ENCODE assay signal across 22 cellular contexts in the genomic region with DNA sequence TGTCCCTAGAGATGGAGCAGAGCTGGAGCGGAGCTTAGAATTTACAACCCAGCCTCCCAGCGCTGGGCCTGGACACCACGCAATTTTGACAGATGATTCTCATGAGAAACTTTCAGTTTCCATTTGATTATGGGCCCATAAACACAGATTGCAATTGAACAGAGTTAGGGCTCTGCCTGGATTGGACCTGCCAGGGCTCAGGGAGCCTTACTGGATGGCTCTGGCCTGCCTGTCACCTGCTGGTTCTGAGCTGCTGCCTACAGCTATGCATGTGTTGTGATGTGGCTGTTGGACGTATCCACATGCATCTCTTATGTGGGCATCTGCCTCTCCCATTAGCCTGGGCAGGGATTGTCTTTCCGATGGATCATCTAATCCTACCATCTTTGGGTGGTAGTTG.
DNase-seq lines count a peak whose midpoint lies in the region; ATAC-seq and TF ChIP-seq lines count a peak whose summit lies in the region.
"Had no signal": no experiment of that assay in that cellular context is flagged by ENCODE, and none has a peak within 500 bp of the region (broad histone marks: within the 10 kb centered on the region; RNA-seq: fewer than 3 reads in every experiment).

No MANE protein-coding gene starts in this region.

- POLR2A ChIA-PET in CD4-positive, alpha-beta T cell (lab: Charles Lee), result no interaction called here

- no peak overlapping the region for H2AFZ ChIP-seq in MM.1S (ENCODE audit: low read length)
- H2AFZ ChIP-seq: GM23338 had no signal

- no peak for DNase-seq in CD4-positive, alpha-beta T cell
- DNase-seq in MM.1S (no peak), mucosa of descending colon (no peak), spleen (peak; percentile 34), psoas muscle (no peak), coronary artery (ENCODE audit: low spot score) (no peak)
- DNase-seq: 8988T; ACHN; AML-193; BE2C; Calu3; CD4-positive, alpha-beta memory T cell; COR-L47; DMS53; DMS79 treated with DMSO at 0.1 percent for 48 hours; HFFc6 had no signal

- no peaks in the 10 kb centered on the region for H3K27me3 ChIP-seq in CD4-positive, alpha-beta T cell (ENCODE audit: control insufficient read depth, insufficient read depth, low read length)
- H3K27me3 ChIP-seq in MM.1S (replicated peaks; ENCODE audit: insufficient read depth, low read length) (peaks cover 85% of the 10 kb centered on the region), spleen (replicated peaks in 1 of 7) (peaks cover 0 to 24% (median 0%) of the 10 kb centered on the region in 7 donors), psoas muscle (ENCODE audit: insufficient read depth in 3 of 3, low read length in 2 of 3) (peaks cover 0 to 20% (median 8%) of the 10 kb centered on the region in 3 donors)
- H3K27me3 ChIP-seq: BE2C; BLaER1 treated with 17β-estradiol and CSF1 and Interleukin-3, amounts not matched to agents 10 nM and 100 nM had no signal

- no peaks in the 10 kb centered on the region for H4K20me1 ChIP-seq in MM.1S (ENCODE audit: insufficient read depth, low read length)
- H4K20me1 ChIP-seq: BLaER1 treated with 17β-estradiol and CSF1 and Interleukin-3, amounts not matched to agents 10 nM and 100 nM had no signal

- H3K4me3 Mint-ChIP-seq in CD4-positive, alpha-beta T cell, result no peak overlapping the region
- H3K4me3 Mint-ChIP-seq: CD14-positive monocyte, GM23338, HFFc6 had no signal

- no peak for TF ChIP-seq CTCF in CD4-positive, alpha-beta T cell (IDR thresholded peaks at IDR 0.05)
- TF ChIP-seq CTCF in MM.1S (IDR thresholded peaks at IDR 0.05; ENCODE audit: low read length) (no peak), mucosa of descending colon (IDR thresholded peaks at IDR 0.05) (no peak), spleen (IDR thresholded peaks at IDR 0.05 in 8 of 11, conservative IDR thresholded peaks at IDR 0.05 in 3 of 11) (no peak), psoas muscle (IDR thresholded peaks at IDR 0.05) (no peak), coronary artery (IDR thresholded peaks at IDR 0.05) (no peak)

- H3K9me2 ChIP-seq in MM.1S (replicated peaks; ENCODE audit: insufficient read depth, low read length), result no peaks in the 10 kb centered on the region

- H3K36me3 ChIP-seq in MM.1S (replicated peaks; ENCODE audit: insufficient read depth, low read length) (no peaks in the 10 kb centered on the region), mucosa of descending colon (ENCODE audit: low read depth) (no peaks in the 10 kb centered on the region), spleen (no peaks in the 10 kb centered on the region), psoas muscle (ENCODE audit: insufficient read depth in 1 of 2, low read depth in 1 of 2) (no peaks in the 10 kb centered on the region)
- H3K36me3 ChIP-seq: BE2C; BLaER1 treated with 17β-estradiol and CSF1 and Interleukin-3, amounts not matched to agents 10 nM and 100 nM; HAP-1 had no signal

- no peaks in the 10 kb centered on the region for H3K4me1 ChIP-seq in MM.1S (ENCODE audit: low read length)
- H3K4me1 ChIP-seq in mucosa of descending colon (ENCODE audit: low read depth), result peaks cover 4% of the 10 kb centered on the region
- peaks cover 3 to 33% (median 18%) of the 10 kb centered on the region in 6 donors for H3K4me1 ChIP-seq in spleen
- no peaks in the 10 kb centered on the region for H3K4me1 ChIP-seq in psoas muscle
- H3K4me1 ChIP-seq: A549, HAP-1 had no signal

- H3K9me3 ChIP-seq in CD4-positive, alpha-beta T cell (ENCODE audit: control insufficient read depth, low read length), result no peaks in the 10 kb centered on the region
- H3K9me3 ChIP-seq in MM.1S (replicated peaks; ENCODE audit: insufficient read depth, low read length) (no peaks in the 10 kb centered on the region), mucosa of descending colon (no peaks in the 10 kb centered on the region), spleen (no peaks in the 10 kb centered on the region), psoas muscle (no peaks in the 10 kb centered on the region)
- H3K9me3 ChIP-seq: A549; BE2C; BLaER1 treated with 17β-estradiol and CSF1 and Interleukin-3, amounts not matched to agents 10 nM and 100 nM; HAP-1 had no signal

- peaks cover 41% of the 10 kb centered on the region for H3K4me1 Mint-ChIP-seq in CD4-positive, alpha-beta T cell (ENCODE audit: low read depth)

- H3K27me3 Mint-ChIP-seq in CD4-positive, alpha-beta T cell, result no peaks in the 10 kb centered on the region
- H3K27me3 Mint-ChIP-seq: CD4-positive, alpha-beta memory T cell had no signal

- intact Hi-C loops in CD4-positive, alpha-beta T cell (cut with DNase I, micrococcal nuclease), result loop anchor here in 1 of 2 experiments (10.0 kb wide), 1 partner anchor 463 kb away; no protein-coding TSS in a partner anchor
- intact Hi-C loops in mucosa of descending colon (cut with DNase I, micrococcal nuclease) (no loop called here), spleen (cut with DNase I; ENCODE audit: low total_unique reads) (no loop called here), psoas muscle (cut with DNase I) (no loop called here)

- CTCF ChIA-PET in CD4-positive, alpha-beta T cell (lab: Charles Lee), result no interaction called here

- peak overlapping the region; percentile 31; the same call in 1 of the 2 replicates for H3K4me2 ChIP-seq in MM.1S (ENCODE audit: low read depth, low read length)
- H3K4me2 ChIP-seq: A549, GM23338 had no signal

- H3K4me3 ChIP-seq in MM.1S (ENCODE audit: low read length) (no peak overlapping the region), mucosa of descending colon (no peak overlapping the region), spleen (no peak overlapping the region), psoas muscle (no peak overlapping the region), coronary artery (no peak overlapping the region)
- H3K4me3 ChIP-seq: A549; BLaER1 treated with 17β-estradiol and CSF1 and Interleukin-3, amounts not matched to agents 10 nM and 100 nM; GM23338; HAP-1 had no signal

- H3K79me2 ChIP-seq in MM.1S (ENCODE audit: low read length), result no peaks in the 10 kb centered on the region

- ATAC-seq in CD4-positive, alpha-beta T cell (ENCODE audit: poor library complexity), result no peak
- ATAC-seq in mucosa of descending colon, result peak; percentile 44
- ATAC-seq in psoas muscle, result no peak
- ATAC-seq in esophagus mucosa, result no peak
- ATAC-seq: GM23338 had no signal

- no peaks in the 10 kb centered on the region for H3K36me3 Mint-ChIP-seq in CD4-positive, alpha-beta T cell (ENCODE audit: low read depth)
- H3K36me3 Mint-ChIP-seq: CD4-positive, alpha-beta memory T cell had no signal

- TF ChIP-seq POLR2A in spleen (IDR thresholded peaks at IDR 0.05), result no peak

- H3K9ac ChIP-seq in MM.1S (ENCODE audit: low read length), result no peak overlapping the region
- H3K9ac ChIP-seq: BLaER1 treated with 17β-estradiol and CSF1 and Interleukin-3, amounts not matched to agents 10 nM and 100 nM had no signal

- no peaks in the 10 kb centered on the region for H3K9me3 Mint-ChIP-seq in CD4-positive, alpha-beta T cell
- H3K9me3 Mint-ChIP-seq: CD4-positive, alpha-beta memory T cell; GM23338 had no signal

- peak overlapping the region; percentile 97 for H3K27ac Mint-ChIP-seq in CD4-positive, alpha-beta T cell
- H3K27ac Mint-ChIP-seq: CD14-positive monocyte, GM23338, HFFc6 had no signal

- H3K27ac ChIP-seq in CD4-positive, alpha-beta T cell (ENCODE audit: low read depth, low read length), result no peak overlapping the region
- no peak overlapping the region for H3K27ac ChIP-seq in MM.1S (ENCODE audit: low read length)
- H3K27ac ChIP-seq in spleen, result no peak overlapping the region
- no peak overlapping the region for H3K27ac ChIP-seq in psoas muscle
- H3K27ac ChIP-seq in coronary artery, result no peak overlapping the region
- H3K27ac ChIP-seq: A549; BLaER1 treated with 17β-estradiol and CSF1 and Interleukin-3, amounts not matched to agents 10 nM and 100 nM had no signal

- 70 to 85% (median 81%) methylated on average over 5 of the region's 5 CpGs for WGBS in spleen, 5 donors
- WGBS in psoas muscle, 3 donors, result 80 to 88% (median 85%) methylated on average over 5 of the region's 5 CpGs

- no peaks in the 10 kb centered on the region for H3F3A ChIP-seq in MM.1S (ENCODE audit: insufficient read depth, low read length)
